ENCODE assay signal across 8 cellular contexts in genomic region chr4:8580321-8581093, GRCh38. TPM values are rescaled to one million over a fixed set of nuclear protein-coding genes. Genes with fewer than 3 reads are reported as not detected.
DNase-seq lines count a peak whose midpoint lies in the region; ATAC-seq and TF ChIP-seq lines count a peak whose summit lies in the region.

A gene with protein sequence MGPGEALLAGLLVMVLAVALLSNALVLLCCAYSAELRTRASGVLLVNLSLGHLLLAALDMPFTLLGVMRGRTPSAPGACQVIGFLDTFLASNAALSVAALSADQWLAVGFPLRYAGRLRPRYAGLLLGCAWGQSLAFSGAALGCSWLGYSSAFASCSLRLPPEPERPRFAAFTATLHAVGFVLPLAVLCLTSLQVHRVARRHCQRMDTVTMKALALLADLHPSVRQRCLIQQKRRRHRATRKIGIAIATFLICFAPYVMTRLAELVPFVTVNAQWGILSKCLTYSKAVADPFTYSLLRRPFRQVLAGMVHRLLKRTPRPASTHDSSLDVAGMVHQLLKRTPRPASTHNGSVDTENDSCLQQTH (plus strand): TSS chr4:8580392. CDS start chr4:8580983, 591 bp downstream.

- no peak within 1 kb of the TSS for H3K27ac ChIP-seq in endodermal cell (ENCODE audit: low read depth, low read length)

- H3K4me3 ChIP-seq in endodermal cell (ENCODE audit: low read length): peak within 1 kb of the TSS; percentile 65

- whole genome bisulfite sequencing in endodermal cell (ENCODE audit: insufficient coverage in 1 of 2, insufficient read length in 1 of 2), 2 experiments: 0 to 1% methylated on average over 37 to 63 of the region's 63 CpGs

- peaks cover 32% of the 10 kb centered on the region for H3K27me3 ChIP-seq in endodermal cell (ENCODE audit: control insufficient read depth, insufficient read depth, low read length, poor library complexity, severe bottlenecking)

- TF ChIP-seq CTCF in GM10266 (IDR thresholded peaks at IDR 0.05; ENCODE audit: control insufficient read depth, insufficient read depth, low read depth, missing control alignments) (no peak), endodermal cell (conservative IDR thresholded peaks at IDR 0.05) (no peak)

- H3K27ac Mint-ChIP-seq in endodermal cell: no peak within 1 kb of the TSS

- H3K4me1 Mint-ChIP-seq in endodermal cell: peaks cover 31% of the 10 kb centered on the region

- DNase-seq in GM10266 (ENCODE audit: extremely low spot score) (peak; percentile 76), RPMI7951 (ENCODE audit: low read depth) (peak; percentile 33), endodermal cell (peak; percentile 98), mucosa of gallbladder (ENCODE audit: low spot score) (peak; percentile 62), NCI-H2107 (lab: John Stamatoyannopoulos, UW) (no peak)

- peaks cover 5% of the 10 kb centered on the region for H3K36me3 ChIP-seq in endodermal cell (ENCODE audit: control insufficient read depth, insufficient read depth, low read length)

- peaks cover 22% of the 10 kb centered on the region for H3K4me1 ChIP-seq in endodermal cell (ENCODE audit: control insufficient read depth, insufficient read depth, low read length)

- H3K4me3 Mint-ChIP-seq in endodermal cell: peak within 1 kb of the TSS; percentile 43

- H3K36me3 Mint-ChIP-seq in endodermal cell (ENCODE audit: low read depth): no peaks in the 10 kb centered on the region

- H3K9me3 Mint-ChIP-seq in endodermal cell: no peaks in the 10 kb centered on the region

- ATAC-seq in HG02840 (IDR thresholded peaks at IDR 0.05; ENCODE audit: low FRiP score, unreplicated experiment) (no peak), HG03175 (IDR thresholded peaks at IDR 0.05; ENCODE audit: unreplicated experiment) (no peak), GM18867 (IDR thresholded peaks at IDR 0.05; ENCODE audit: unreplicated experiment) (no peak)

- no peaks in the 10 kb centered on the region for H3K9me3 ChIP-seq in endodermal cell (ENCODE audit: control insufficient read depth, low read length)

- no peak within 1 kb of the TSS for H3K9ac ChIP-seq in endodermal cell (ENCODE audit: extremely low read depth, low read length, poor library complexity, severe bottlenecking)

- peaks cover 45% of the 10 kb centered on the region for H3K27me3 Mint-ChIP-seq in endodermal cell (ENCODE audit: insufficient read depth)

RNA-seq across cellular contexts. Expression of the gene that starts here (rescaled TPM):
- 0.10 TPM in 1 of 2 replicates, not detected in the other for total RNA-seq in RPMI7951 (2014; rRNA removed; shearing (Covaris generic))
- 1 to 10 TPM; 3.7 to 8.1 TPM for total RNA-seq in endodermal cell
- polyA plus RNA-seq in endodermal cell (2013, experiment 1 of 2): 0.82 TPM
- 1.2 TPM for polyA plus RNA-seq in endodermal cell (2013, experiment 2 of 2)
- 0.29 TPM for total RNA-seq in mucosa of gallbladder

Comparison
In these comparisons a context has a peak if more than half of its experiments do, and no peak if none do; other contexts are left out.
1. Peak in DNase-seq in RPMI7951; RNA of the gene not detected or under 1 TPM.
2. Peak in DNase-seq in mucosa of gallbladder; RNA of the gene not detected or under 1 TPM.